Comparison of ENCODE assay signal across 20 cellular contexts in the genomic region with DNA sequence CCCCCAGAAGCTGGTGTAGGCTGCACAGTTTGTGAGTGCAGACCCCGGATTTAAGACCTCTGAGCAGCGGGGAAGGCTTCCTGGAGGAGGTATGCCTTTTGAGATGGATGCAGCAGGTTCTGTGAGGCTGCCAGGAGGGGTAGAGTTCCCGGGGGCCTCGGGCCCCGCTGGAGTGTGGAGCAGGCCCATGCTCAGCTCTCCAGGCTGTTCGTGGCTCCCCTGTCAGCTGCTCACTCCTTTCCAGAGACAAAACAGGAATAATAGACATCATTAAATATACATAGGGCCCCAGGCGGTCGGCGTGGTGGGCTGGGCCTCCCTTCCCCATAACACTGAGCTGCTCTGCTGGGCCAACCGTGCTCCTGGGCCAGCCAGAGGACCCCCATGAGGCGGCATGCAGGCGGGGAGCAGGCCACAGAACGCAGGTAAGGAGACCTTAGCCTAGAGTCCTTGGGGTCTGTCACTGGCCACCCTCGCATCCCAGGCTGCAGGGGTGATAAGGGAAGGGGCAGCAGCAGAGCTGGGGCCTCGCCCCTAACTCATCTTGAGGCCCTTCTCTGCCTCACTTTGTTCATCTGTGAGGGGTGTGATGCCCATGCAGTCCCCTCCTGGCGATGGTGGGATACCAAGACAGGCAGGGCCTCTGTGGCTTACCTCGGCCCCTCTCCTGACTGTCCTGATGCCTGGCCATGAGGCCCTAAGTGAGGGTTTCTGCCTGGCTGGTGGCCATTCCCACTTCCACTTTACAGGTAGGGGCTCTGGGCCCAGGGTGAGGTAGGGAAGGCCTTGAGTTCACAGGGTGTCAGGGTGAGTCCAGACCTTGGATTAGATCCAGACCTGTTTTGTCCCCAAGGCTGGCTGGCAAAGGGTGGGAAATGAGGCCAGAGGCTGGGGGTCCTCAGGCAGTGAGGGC. TPM values are rescaled to one million over a fixed set of nuclear protein-coding genes. Genes with fewer than 3 reads are reported as not detected.
A peak's percentile ranks its signal among the peaks of the same experiment; 100 is the strongest.
DNase-seq lines count a peak whose midpoint lies in the region; ATAC-seq and TF ChIP-seq lines count a peak whose summit lies in the region.
"Had no signal": no experiment of that assay in that cellular context is flagged by ENCODE, and none has a peak within 500 bp of the region (broad histone marks: within the 10 kb centered on the region; RNA-seq: fewer than 3 reads in every experiment).

A gene with protein sequence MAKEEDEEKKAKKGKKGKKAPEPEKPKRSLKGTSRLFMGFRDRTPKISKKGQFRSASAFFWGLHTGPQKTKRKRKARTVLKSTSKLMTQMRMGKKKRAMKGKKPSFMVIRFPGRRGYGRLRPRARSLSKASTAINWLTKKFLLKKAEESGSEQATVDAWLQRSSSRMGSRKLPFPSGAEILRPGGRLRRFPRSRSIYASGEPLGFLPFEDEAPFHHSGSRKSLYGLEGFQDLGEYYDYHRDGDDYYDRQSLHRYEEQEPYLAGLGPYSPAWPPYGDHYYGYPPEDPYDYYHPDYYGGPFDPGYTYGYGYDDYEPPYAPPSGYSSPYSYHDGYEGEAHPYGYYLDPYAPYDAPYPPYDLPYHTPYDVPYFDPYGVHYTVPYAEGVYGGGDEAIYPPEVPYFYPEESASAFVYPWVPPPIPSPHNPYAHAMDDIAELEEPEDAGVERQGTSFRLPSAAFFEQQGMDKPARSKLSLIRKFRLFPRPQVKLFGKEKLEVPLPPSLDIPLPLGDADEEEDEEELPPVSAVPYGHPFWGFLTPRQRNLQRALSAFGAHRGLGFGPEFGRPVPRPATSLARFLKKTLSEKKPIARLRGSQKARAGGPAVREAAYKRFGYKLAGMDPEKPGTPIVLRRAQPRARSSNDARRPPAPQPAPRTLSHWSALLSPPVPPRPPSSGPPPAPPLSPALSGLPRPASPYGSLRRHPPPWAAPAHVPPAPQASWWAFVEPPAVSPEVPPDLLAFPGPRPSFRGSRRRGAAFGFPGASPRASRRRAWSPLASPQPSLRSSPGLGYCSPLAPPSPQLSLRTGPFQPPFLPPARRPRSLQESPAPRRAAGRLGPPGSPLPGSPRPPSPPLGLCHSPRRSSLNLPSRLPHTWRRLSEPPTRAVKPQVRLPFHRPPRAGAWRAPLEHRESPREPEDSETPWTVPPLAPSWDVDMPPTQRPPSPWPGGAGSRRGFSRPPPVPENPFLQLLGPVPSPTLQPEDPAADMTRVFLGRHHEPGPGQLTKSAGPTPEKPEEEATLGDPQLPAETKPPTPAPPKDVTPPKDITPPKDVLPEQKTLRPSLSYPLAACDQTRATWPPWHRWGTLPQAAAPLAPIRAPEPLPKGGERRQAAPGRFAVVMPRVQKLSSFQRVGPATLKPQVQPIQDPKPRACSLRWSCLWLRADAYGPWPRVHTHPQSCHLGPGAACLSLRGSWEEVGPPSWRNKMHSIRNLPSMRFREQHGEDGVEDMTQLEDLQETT (N-terminal part only) (plus strand): TSS at position 357 of the 913 bp plus-strand sequence. CDS start 10,045 bp downstream, outside the sequence.

- peaks cover 8% of the 10 kb centered on the region for H3K36me3 Mint-ChIP-seq in T-helper 17 cell (ENCODE audit: low read depth)
- peaks cover 0 to 4% (median 0%) of the 10 kb centered on the region in 5 donors for H3K36me3 Mint-ChIP-seq in naive thymus-derived CD4-positive, alpha-beta T cell

- no peak within 1 kb of the TSS for H2AFZ ChIP-seq in DND-41 (ENCODE audit: low read depth, low read length)

- H3K27ac ChIP-seq in BLaER1 (peak within 1 kb of the TSS; percentile 79), DND-41 (ENCODE audit: low read length) (no peak within 1 kb of the TSS), esophagus muscularis mucosa (replicated peaks in 1 of 4) (no peak within 1 kb of the TSS)
- no peak within 1 kb of the TSS for H3K27ac ChIP-seq in naive thymus-derived CD4-positive, alpha-beta T cell (ENCODE audit: low read depth, low read length)
- no peak within 1 kb of the TSS for H3K27ac ChIP-seq in effector memory CD4-positive, alpha-beta T cell (ENCODE audit: insufficient read depth, low read length, poor library complexity, severe bottlenecking)
- H3K27ac ChIP-seq: left ventricle myocardium inferior had no signal

- CTCF ChIA-PET in naive thymus-derived CD4-positive, alpha-beta T cell (lab: Charles Lee), result no interaction called here

- H3K4me1 Mint-ChIP-seq in T-helper 17 cell, result peaks cover 2% of the 10 kb centered on the region
- H3K4me1 Mint-ChIP-seq in naive thymus-derived CD4-positive, alpha-beta T cell, result no peaks in the 10 kb centered on the region

- H3K36me3 ChIP-seq in BLaER1 (peaks cover 26% of the 10 kb centered on the region), DND-41 (ENCODE audit: insufficient read depth, low read length) (peaks cover 34% of the 10 kb centered on the region), esophagus muscularis mucosa (peaks cover 18 to 44% (median 34%) of the 10 kb centered on the region in 4 donors)
- peaks cover 0 to 38% (median 0%) of the 10 kb centered on the region in 3 experiments for H3K36me3 ChIP-seq in naive thymus-derived CD4-positive, alpha-beta T cell (ENCODE audit: control insufficient read depth in 2 of 3, insufficient read depth in 3 of 3, low read length in 3 of 3)
- H3K36me3 ChIP-seq in effector memory CD4-positive, alpha-beta T cell (ENCODE audit: control insufficient read depth, insufficient read depth, low read length), result peaks cover 9% of the 10 kb centered on the region

- TF ChIP-seq CTCF in DND-41 (IDR thresholded peaks at IDR 0.05; ENCODE audit: borderline replicate concordance, extremely low read depth, low read length, poor library complexity, severe bottlenecking), result no peak
- TF ChIP-seq CTCF in esophagus muscularis mucosa (IDR thresholded peaks at IDR 0.05), result no peak

- H3K4me3 Mint-ChIP-seq in T-helper 17 cell, result no peak within 1 kb of the TSS
- no peak within 1 kb of the TSS for H3K4me3 Mint-ChIP-seq in naive thymus-derived CD4-positive, alpha-beta T cell
- H3K4me3 Mint-ChIP-seq: activated B cell treated with CpG ODN at 0.5 μM for 24 hours had no signal

- peak within 1 kb of the TSS; percentile 66 for H3K4me2 ChIP-seq in BLaER1
- no peak within 1 kb of the TSS for H3K4me2 ChIP-seq in DND-41 (ENCODE audit: insufficient read depth, low read length)

- intact Hi-C loops in naive thymus-derived CD4-positive, alpha-beta T cell (cut with micrococcal nuclease), result no loop called here
- intact Hi-C loops in esophagus muscularis mucosa (cut with DNase I), result no loop called here

- peaks cover 47% of the 10 kb centered on the region for H3K4me1 ChIP-seq in BLaER1
- H3K4me1 ChIP-seq in DND-41 (ENCODE audit: insufficient read depth, low read length), result no peaks in the 10 kb centered on the region
- no peaks in the 10 kb centered on the region for H3K4me1 ChIP-seq in naive thymus-derived CD4-positive, alpha-beta T cell (ENCODE audit: control insufficient read depth in 2 of 2, insufficient read depth in 2 of 2, low read length in 2 of 2)
- H3K4me1 ChIP-seq in esophagus muscularis mucosa, result no peaks in the 10 kb centered on the region
- no peaks in the 10 kb centered on the region for H3K4me1 ChIP-seq in effector memory CD4-positive, alpha-beta T cell (ENCODE audit: control insufficient read depth, insufficient read depth, low read length, poor library complexity, severe bottlenecking)
- H3K4me1 ChIP-seq: left ventricle myocardium inferior had no signal

- 0 out of 3 replicates have a peak, but pooled peaks have one; percentile 10 for ATAC-seq in DND-41 (ENCODE audit: insufficient read depth, low read depth)
- ATAC-seq in T-helper 17 cell, result no peak
- no peak for ATAC-seq in naive thymus-derived CD4-positive, alpha-beta T cell

- DNase-seq in DND-41, result no peak
- no peak for DNase-seq in T-helper 17 cell
- DNase-seq in naive thymus-derived CD4-positive, alpha-beta T cell, result no peak
- DNase-seq in NCI-H748 treated with DMSO at 0.1 percent for 48 hours (lab: John Stamatoyannopoulos, UW), result no peak
- no peak for DNase-seq in esophagus muscularis mucosa (ENCODE audit: extremely low spot score)
- no peak for DNase-seq in effector memory CD4-positive, alpha-beta T cell
- no peak for DNase-seq in SIG-M5 (lab: John Stamatoyannopoulos, UW)
- DNase-seq: activated B cell treated with CpG ODN at 0.5 μM for 24 hours; activated CD4-positive, alpha-beta T cell treated with anti-CD3 and anti-CD28 coated beads, Interleukin-2, amount 50 U/mL, for 4 hours; activated gamma-delta T cell; activated T-cell treated with anti-CD3 and anti-CD28 coated beads for 4 hours; foreskin fibroblast; left ventricle myocardium inferior; midbrain; NCI-H2107; NCI-H510A; RPMI8226; T1000; trophoblast cell had no signal

- H3K27ac Mint-ChIP-seq in T-helper 17 cell, result peak within 1 kb of the TSS; percentile 16
- peak within 1 kb of the TSS in 5 of 9 donors; percentile 18 to 56 (median 49) for H3K27ac Mint-ChIP-seq in naive thymus-derived CD4-positive, alpha-beta T cell
- H3K27ac Mint-ChIP-seq: activated B cell treated with CpG ODN at 0.5 μM for 24 hours had no signal

- H3K9ac ChIP-seq in BLaER1, result peak within 1 kb of the TSS; percentile 57
- no peak within 1 kb of the TSS for H3K9ac ChIP-seq in DND-41 (ENCODE audit: low read depth, low read length)

- TF ChIP-seq POLR2A in esophagus muscularis mucosa (IDR thresholded peaks at IDR 0.05; ENCODE audit: low read depth), result no peak

- no peaks in the 10 kb centered on the region for H3K9me3 ChIP-seq in BLaER1
- no peaks in the 10 kb centered on the region for H3K9me3 ChIP-seq in DND-41 (ENCODE audit: insufficient read depth, low read length, severe bottlenecking)
- no peaks in the 10 kb centered on the region for H3K9me3 ChIP-seq in T-helper 17 cell (ENCODE audit: control insufficient read depth, low read length, poor library complexity, severe bottlenecking)
- no peaks in the 10 kb centered on the region for H3K9me3 ChIP-seq in naive thymus-derived CD4-positive, alpha-beta T cell (ENCODE audit: control insufficient read depth in 2 of 3, low read length in 3 of 3)
- no peaks in the 10 kb centered on the region for H3K9me3 ChIP-seq in esophagus muscularis mucosa
- no peaks in the 10 kb centered on the region for H3K9me3 ChIP-seq in effector memory CD4-positive, alpha-beta T cell (ENCODE audit: control insufficient read depth, low read length)
- H3K9me3 ChIP-seq: left ventricle myocardium inferior had no signal

- H3K27me3 Mint-ChIP-seq in T-helper 17 cell, result no peaks in the 10 kb centered on the region
- H3K27me3 Mint-ChIP-seq in naive thymus-derived CD4-positive, alpha-beta T cell, result no peaks in the 10 kb centered on the region
- H3K27me3 Mint-ChIP-seq: activated B cell treated with CpG ODN at 0.5 μM for 24 hours had no signal

- H3K27me3 ChIP-seq in BLaER1, result no peaks in the 10 kb centered on the region
- no peaks in the 10 kb centered on the region for H3K27me3 ChIP-seq in DND-41 (ENCODE audit: insufficient read depth, low read length, poor library complexity)
- H3K27me3 ChIP-seq in naive thymus-derived CD4-positive, alpha-beta T cell (ENCODE audit: control insufficient read depth in 2 of 2, insufficient read depth in 2 of 2, low read length in 2 of 2), result no peaks in the 10 kb centered on the region
- H3K27me3 ChIP-seq in esophagus muscularis mucosa, result no peaks in the 10 kb centered on the region
- H3K27me3 ChIP-seq in effector memory CD4-positive, alpha-beta T cell (replicated peaks; ENCODE audit: control insufficient read depth, insufficient read depth, low read length, poor library complexity, severe bottlenecking), result no peaks in the 10 kb centered on the region

- 57% methylated on average over 12 of the region's 17 CpGs for WGBS in esophagus muscularis mucosa

- POLR2A ChIA-PET in naive thymus-derived CD4-positive, alpha-beta T cell (lab: Charles Lee), result no interaction called here

- no peak within 1 kb of the TSS for H3K4me3 ChIP-seq in BLaER1
- no peak within 1 kb of the TSS for H3K4me3 ChIP-seq in DND-41 (ENCODE audit: low read depth in 1 of 2, low read length in 2 of 2)
- H3K4me3 ChIP-seq in naive thymus-derived CD4-positive, alpha-beta T cell (ENCODE audit: low read length), result no peak within 1 kb of the TSS
- no peak within 1 kb of the TSS for H3K4me3 ChIP-seq in esophagus muscularis mucosa
- no peak within 1 kb of the TSS for H3K4me3 ChIP-seq in effector memory CD4-positive, alpha-beta T cell (ENCODE audit: insufficient read depth, low read depth, low read length, poor library complexity, severe bottlenecking)
- H3K4me3 ChIP-seq: left ventricle myocardium inferior had no signal

- H3K9me3 Mint-ChIP-seq in naive thymus-derived CD4-positive, alpha-beta T cell, result no peaks in the 10 kb centered on the region
- H3K9me3 Mint-ChIP-seq: activated B cell treated with CpG ODN at 0.5 μM for 24 hours had no signal

- no peaks in the 10 kb centered on the region for H3K79me2 ChIP-seq in DND-41 (ENCODE audit: insufficient read depth, low read length)

- H4K20me1 ChIP-seq in BLaER1 (no peaks in the 10 kb centered on the region), DND-41 (ENCODE audit: insufficient read depth, low read length) (no peaks in the 10 kb centered on the region)

- TF ChIP-seq EP300 in esophagus muscularis mucosa (IDR thresholded peaks at IDR 0.05), result no peak

RNA-seq across cellular contexts. Expression of the gene that starts here (rescaled TPM):
- total RNA-seq in T-helper 17 cell, result 1 to 10 TPM in 1 of 2 donors, under 1 TPM in 1; 0.65 to 1.4 TPM
- total RNA-seq in naive thymus-derived CD4-positive, alpha-beta T cell, result 1 to 10 TPM in 3 of 5 experiments, under 1 TPM in 2; 0.53 to 2.0 (median 1.2) TPM
- under 1 TPM; 0.41 to 0.43 TPM for polyA plus RNA-seq in naive thymus-derived CD4-positive, alpha-beta T cell
- total RNA-seq in esophagus muscularis mucosa, result under 1 TPM; 0.33 to 0.98 (median 0.61) TPM
